In the genomic region with DNA sequence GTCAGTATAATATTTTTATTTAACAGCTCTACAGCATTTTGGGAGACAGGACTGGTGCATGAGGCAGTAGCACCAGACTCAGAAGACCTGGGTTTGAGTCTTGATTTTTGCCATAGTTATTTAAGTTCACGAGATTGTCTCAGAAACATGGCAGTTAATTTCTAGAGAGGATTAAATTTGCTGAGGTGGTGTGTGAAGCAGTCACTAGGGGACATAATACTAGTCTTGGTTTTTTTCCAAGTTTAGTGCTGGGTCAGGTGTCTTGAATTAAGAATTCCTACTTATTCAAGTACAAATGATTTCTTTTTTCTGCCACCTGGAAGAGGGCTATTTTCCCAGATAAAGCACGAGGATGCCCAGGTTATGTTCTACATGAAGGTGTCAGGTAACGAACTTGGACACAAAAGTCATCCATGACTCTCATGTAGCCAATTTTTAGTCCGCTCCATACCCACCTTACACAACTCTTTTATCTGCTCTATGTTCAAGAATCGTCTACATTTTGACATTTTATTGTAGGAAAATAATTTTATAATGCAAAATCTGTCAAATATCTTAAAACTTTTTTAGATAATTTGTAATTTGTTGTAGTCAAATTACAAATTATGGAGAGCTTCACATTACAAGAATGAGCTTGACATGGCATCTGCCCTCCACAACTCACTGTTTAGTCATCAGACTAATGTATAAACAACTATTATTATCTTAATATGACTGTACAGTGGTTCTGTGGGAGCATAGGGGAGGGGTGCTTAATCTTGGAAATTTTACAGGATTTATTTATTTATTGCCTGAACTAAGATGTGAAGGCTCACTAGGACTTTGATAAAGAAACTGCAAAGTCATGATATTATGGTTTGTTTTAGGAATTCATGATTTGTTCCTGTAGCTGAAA, we compare ENCODE assay signal across 1 cellular context.
TF ChIP-seq lines count a peak whose summit lies in the region.

No MANE protein-coding gene starts in this region.

TF ChIP-seq in H1, 55 proteins besides CTCF, POLR2A, EP300 and RAD21:
- TF ChIP-seq CHD1 (IDR thresholded peaks at IDR 0.05; ENCODE audit: low read depth, low read length) = no peak
- no peak for TF ChIP-seq FOSL1 (IDR thresholded peaks at IDR 0.05; ENCODE audit: insufficient read depth, low read depth, low read length)
- no peak for TF ChIP-seq ASH2L (IDR thresholded peaks at IDR 0.05; ENCODE audit: low read length)
- TF ChIP-seq BCL11A (IDR thresholded peaks at IDR 0.05; ENCODE audit: low read depth in 2 of 2, low read length in 2 of 2) = no peak
- no peak for TF ChIP-seq BRCA1 (IDR thresholded peaks at IDR 0.05; ENCODE audit: low read depth, low read length)
- TF ChIP-seq POU5F1 (IDR thresholded peaks at IDR 0.05; ENCODE audit: low read depth, low read length) = no peak
- no peak for TF ChIP-seq SP2 (IDR thresholded peaks at IDR 0.05; ENCODE audit: low read length)
- no peak for TF ChIP-seq CBX5 (IDR thresholded peaks at IDR 0.05; ENCODE audit: low read depth, low read length)
